In the genomic region with DNA sequence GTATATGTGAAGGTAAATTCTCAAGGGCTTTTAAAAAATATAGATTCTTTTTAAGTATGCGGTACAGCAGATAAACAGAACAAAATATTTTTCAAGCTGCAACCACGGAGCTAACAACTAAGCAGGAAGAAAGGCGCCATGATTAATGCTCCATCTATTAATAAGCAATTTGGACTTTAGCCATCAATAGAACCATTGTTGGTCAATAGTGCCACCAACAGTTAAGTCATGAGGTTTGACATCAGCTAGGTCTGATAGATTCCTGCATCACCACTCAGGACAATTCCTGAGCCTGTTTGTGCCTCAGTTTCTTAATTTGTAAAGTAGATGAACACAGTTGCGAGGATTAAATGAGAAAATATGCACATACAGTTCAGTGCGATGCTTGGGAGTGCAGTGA, we compare ENCODE assay signal across 20 cellular contexts.
"Had no signal": no experiment of that assay in that cellular context is flagged by ENCODE, and none has a peak within 500 bp of the region (broad histone marks: within the 10 kb centered on the region; RNA-seq: fewer than 3 reads in every experiment).

No MANE protein-coding gene starts in this region.

- H3K27me3 ChIP-seq: esophagus muscularis mucosa, gastrocnemius medialis, sigmoid colon, spleen, upper lobe of right lung had no signal

- H3K27me3 Mint-ChIP-seq: dendritic cell treated with granulocyte-macrophage colony-stimulating factor and Interleukin-4, amounts not matched to agents 40 ng/mL and 50 ng/mL, for 4 days had no signal

- ATAC-seq: activated CD8-positive, alpha-beta T cell treated with anti-CD3 and anti-CD28 coated beads, Interleukin-2, amount 10 ng/mL, durations not matched to agents 7 days and 5 days; gastrocnemius medialis; mucosa of descending colon; upper lobe of right lung had no signal

- H3K4me1 ChIP-seq: esophagus muscularis mucosa, gastrocnemius medialis, sigmoid colon, spleen, upper lobe of right lung had no signal

- DNase-seq: activated CD4-positive, alpha-beta T cell treated with anti-CD3 and anti-CD28 coated beads for 1 hour; activated CD4-positive, alpha-beta T cell treated with anti-CD3 and anti-CD28 coated beads, Interleukin-2, amount 50 U/mL, for 1 hour; activated CD8-positive, alpha-beta T cell treated with anti-CD3 and anti-CD28 coated beads, Interleukin-2, amount 10 ng/mL, durations not matched to agents 7 days and 5 days; activated gamma-delta T cell treated with Interleukin-2 at 50 U/mL for 16 hours; anterior cingulate cortex; effector memory CD4-positive, alpha-beta T cell; gastrocnemius medialis; hypothalamus; mesenchymal stem cell; mucosa of descending colon; nephron progenitor cell; sigmoid colon; spleen; stimulated activated CD4-positive, alpha-beta T cell treated with anti-CD3 and anti-CD28 coated beads, Interleukin-4, amount 100 ng/mL, for 1 hour; stimulated activated naive CD4-positive, alpha-beta T cell treated with Interleukin-2 at 50 U/mL for 16 hours; upper lobe of right lung had no signal

- H3K27ac Mint-ChIP-seq: activated CD8-positive, alpha-beta T cell treated with anti-CD3 and anti-CD28 coated beads, Interleukin-2, amount 10 ng/mL, durations not matched to agents 7 days and 5 days; activated naive CD4-positive, alpha-beta T cell treated with anti-CD3 and anti-CD28 coated beads, Interleukin-2, amount 50 U/mL, for 24 hours; brain; dendritic cell treated with granulocyte-macrophage colony-stimulating factor and Interleukin-4, amounts not matched to agents 40 ng/mL and 50 ng/mL, for 4 days; nephron progenitor cell had no signal

- H3K4me3 ChIP-seq: esophagus muscularis mucosa, gastrocnemius medialis, mucosa of descending colon, sigmoid colon, spleen, upper lobe of right lung had no signal

- H3K9me3 Mint-ChIP-seq: dendritic cell treated with granulocyte-macrophage colony-stimulating factor and Interleukin-4, amounts not matched to agents 40 ng/mL and 50 ng/mL, for 4 days; nephron progenitor cell had no signal

- H3K36me3 ChIP-seq: esophagus muscularis mucosa, gastrocnemius medialis, sigmoid colon, spleen, upper lobe of right lung had no signal

- H3K4me3 Mint-ChIP-seq: activated CD8-positive, alpha-beta T cell treated with anti-CD3 and anti-CD28 coated beads, Interleukin-2, amount 10 ng/mL, durations not matched to agents 7 days and 5 days; activated naive CD4-positive, alpha-beta T cell treated with anti-CD3 and anti-CD28 coated beads, Interleukin-2, amount 50 U/mL, for 24 hours; brain; dendritic cell treated with granulocyte-macrophage colony-stimulating factor and Interleukin-4, amounts not matched to agents 40 ng/mL and 50 ng/mL, for 4 days; nephron progenitor cell had no signal

- H3K4me1 Mint-ChIP-seq: activated naive CD4-positive, alpha-beta T cell treated with anti-CD3 and anti-CD28 coated beads, Interleukin-2, amount 50 U/mL, for 24 hours; brain; nephron progenitor cell had no signal

- H3K36me3 Mint-ChIP-seq: activated naive CD4-positive, alpha-beta T cell treated with anti-CD3 and anti-CD28 coated beads, Interleukin-2, amount 50 U/mL, for 24 hours; brain had no signal

- H3K27ac ChIP-seq: esophagus muscularis mucosa, gastrocnemius medialis, sigmoid colon, spleen, upper lobe of right lung had no signal

- H3K9me3 ChIP-seq: esophagus muscularis mucosa, gastrocnemius medialis, mucosa of descending colon, sigmoid colon, spleen, upper lobe of right lung had no signal
